In the genomic region with DNA sequence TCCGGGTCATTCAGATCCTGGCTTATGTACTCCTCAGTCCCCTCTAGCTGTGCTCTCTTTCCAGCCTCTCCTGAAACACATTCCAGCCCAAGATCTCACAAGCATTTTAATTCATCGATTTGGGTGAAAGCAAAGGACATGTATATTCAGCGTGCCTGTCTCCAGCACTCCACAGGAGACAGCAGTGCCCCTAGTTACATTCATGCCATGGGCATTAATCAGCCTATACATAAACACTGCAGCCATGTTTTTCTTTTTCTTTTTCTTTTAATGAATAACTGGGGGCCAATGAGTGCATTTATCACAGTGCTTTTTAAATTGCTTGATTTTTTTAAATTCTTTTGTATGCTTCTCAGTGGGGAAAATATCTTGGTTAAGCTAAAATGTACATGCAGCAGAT, we compare ENCODE assay signal across 15 cellular contexts.
DNase-seq lines count a peak whose midpoint lies in the region; ATAC-seq and TF ChIP-seq lines count a peak whose summit lies in the region.
"Had no signal": no experiment of that assay in that cellular context is flagged by ENCODE, and none has a peak within 500 bp of the region (broad histone marks: within the 10 kb centered on the region; RNA-seq: fewer than 3 reads in every experiment).

No MANE protein-coding gene starts in this region.

- peak; percentile 63 for DNase-seq in Caki2 (ENCODE audit: low read depth)
- DNase-seq in IMR-90: peak; percentile 36
- DNase-seq in brain microvascular endothelial cell: peak; percentile 45
- DNase-seq in neural crest cell (ENCODE audit: low read depth, low spot score): no peak
- no peak for DNase-seq in stimulated activated CD8-positive, alpha-beta memory T cell treated with anti-CD3 and anti-CD28 coated beads, Interleukin-4, amount 100 ng/mL, for 48 hours
- DNase-seq in central memory CD4-positive, alpha-beta T cell: no peak
- no peak for DNase-seq in iPS-NIHi7 (ENCODE audit: extremely low spot score)
- DNase-seq: DMS 273 treated with DMSO at 0.1 percent for 48 hours, HFFc6, MV-4-11, NCI-H1417 treated with DMSO at 0.1 percent for 48 hours, NCI-H2029 treated with DMSO at 0.1 percent for 48 hours, NCI-H82 had no signal

- H2AK9ac ChIP-seq in IMR-90 (replicated peaks; ENCODE audit: low read depth, low read length, poor library complexity): no peak overlapping the region

- H2BK5ac ChIP-seq in IMR-90 (ENCODE audit: low read depth, low read length, poor library complexity, severe bottlenecking): no peak overlapping the region

- no peaks in the 10 kb centered on the region for H3K27me3 Mint-ChIP-seq in neural crest cell (ENCODE audit: low read depth)

- no peak overlapping the region for H2BK15ac ChIP-seq in IMR-90 (ENCODE audit: low read depth, low read length)

- TF ChIP-seq POLR2A in IMR-90 (IDR thresholded peaks at IDR 0.05; ENCODE audit: low read depth, low read length) (no peak), GM18505 (IDR thresholded peaks at IDR 0.05; ENCODE audit: borderline replicate concordance, extremely low read depth, insufficient read depth, insufficient read length) (no peak)

- H3K27ac ChIP-seq in IMR-90 (ENCODE audit: insufficient read depth, low read length) (no peak overlapping the region), brain microvascular endothelial cell (no peak overlapping the region)
- H3K27ac ChIP-seq: C4-2B had no signal

- no peak overlapping the region for H2BK120ac ChIP-seq in IMR-90 (ENCODE audit: low read depth, low read length)

- H3K9ac ChIP-seq in IMR-90 (ENCODE audit: low read depth, low read length): no peak overlapping the region

- H3K14ac ChIP-seq in IMR-90 (replicated peaks; ENCODE audit: low read depth, low read length): no peak overlapping the region

- no peak overlapping the region for H3K4me3 Mint-ChIP-seq in neural crest cell
- H3K4me3 Mint-ChIP-seq: HFFc6 had no signal

- H3K27ac Mint-ChIP-seq in neural crest cell (ENCODE audit: unreplicated experiment): peak overlapping the region; percentile 7
- H3K27ac Mint-ChIP-seq: HFFc6 had no signal

- peak; percentile 69 for ATAC-seq in IMR-90 (ENCODE audit: low read depth)
- ATAC-seq in GM18505 (IDR thresholded peaks at IDR 0.05; ENCODE audit: unreplicated experiment): no peak

- no peak overlapping the region for H3K56ac ChIP-seq in IMR-90 (ENCODE audit: extremely low read depth, insufficient read depth, low read length)

- WGBS in IMR-90 (ENCODE audit: extremely low coverage in 2 of 2, insufficient read length in 1 of 2), 2 experiments: 0% methylated on average over 1 of the region's 3 CpGs; no CpG with 5 or more reads in 1 of the 2 experiments

- no peaks in the 10 kb centered on the region for H3K4me1 ChIP-seq in IMR-90 (ENCODE audit: control insufficient read depth, insufficient read depth, low read length)

- H3K9me3 Mint-ChIP-seq in neural crest cell: peaks cover 18% of the 10 kb centered on the region

- no peaks in the 10 kb centered on the region for H3K36me3 ChIP-seq in IMR-90 (ENCODE audit: control insufficient read depth, insufficient read depth, low read length)
- no peaks in the 10 kb centered on the region for H3K36me3 ChIP-seq in brain microvascular endothelial cell (replicated peaks)

- POLR2A ChIA-PET in IMR-90 (lab: Charles Lee; ENCODE audit: unreplicated experiment): no interaction called here

- no peak overlapping the region for H2BK20ac ChIP-seq in IMR-90 (ENCODE audit: low read depth, low read length)

- BruUV-seq in IMR-90 (replicated peaks; lab: Mats Ljungman, UMichigan): no TSS peak

- no peak for TF ChIP-seq RAD21 in IMR-90 (IDR thresholded peaks at IDR 0.05; ENCODE audit: low read length)

- no peaks in the 10 kb centered on the region for H4K20me1 ChIP-seq in IMR-90 (ENCODE audit: insufficient read depth, low read length)

- H3K4me3 ChIP-seq in IMR-90 (ENCODE audit: insufficient read depth, low read depth, low read length) (no peak overlapping the region), brain microvascular endothelial cell (ENCODE audit: low read depth, low read length) (no peak overlapping the region)

- no peak overlapping the region for H3K23ac ChIP-seq in IMR-90 (ENCODE audit: low read depth, low read length)

- no peak overlapping the region for H3K18ac ChIP-seq in IMR-90 (ENCODE audit: low read depth, low read length)

- H3K4me1 Mint-ChIP-seq in neural crest cell: no peaks in the 10 kb centered on the region

- H4K91ac ChIP-seq in IMR-90 (ENCODE audit: insufficient read depth, low read depth, low read length): no peak overlapping the region

- H2AK5ac ChIP-seq in IMR-90 (ENCODE audit: low read depth, low read length): no peak overlapping the region

- H4K5ac ChIP-seq in IMR-90 (ENCODE audit: low read depth, low read length): no peak overlapping the region

- H3K4me2 ChIP-seq in IMR-90 (ENCODE audit: low read depth, low read length): no peak overlapping the region

- CTCF ChIA-PET in IMR-90 (lab: Yijun Ruan, JAX): no interaction called here

- dilution Hi-C loops in IMR-90 (cut with HindIII; ENCODE audit: low sequenced_read_pairs, unreplicated experiment): no loop called here

- in situ Hi-C loops in Caki2 (cut with HindIII; ENCODE audit: low pct_unique_long_range_greater_than_20kb, low sequenced_read_pairs): no loop called here
- in situ Hi-C loops in IMR-90 (cut with MboI; ENCODE audit: low sequenced_read_pairs): no loop called here
- in situ Hi-C loops in brain microvascular endothelial cell (cut with HindIII; ENCODE audit: low pct_ligation_motif_present, low sequenced_read_pairs): no loop called here

- H3K36me3 Mint-ChIP-seq in neural crest cell (ENCODE audit: low read depth): peaks cover 3% of the 10 kb centered on the region

- intact Hi-C loops in IMR-90 (cut with micrococcal nuclease): no loop called here

- H3K4ac ChIP-seq in IMR-90 (ENCODE audit: low read depth, low read length): no peak overlapping the region

- TF ChIP-seq CTCF in IMR-90 (conservative IDR thresholded peaks at IDR 0.05; ENCODE audit: low read depth, low read length) (no peak), brain microvascular endothelial cell (IDR thresholded peaks at IDR 0.05; ENCODE audit: low read depth, low read length, missing control alignments) (peak; percentile 20), neural crest cell (conservative IDR thresholded peaks at IDR 0.05) (no peak)

- no peak overlapping the region for H2AFZ ChIP-seq in IMR-90 (replicated peaks; ENCODE audit: low read length, poor library complexity)

- no peak overlapping the region for H4K8ac ChIP-seq in IMR-90 (ENCODE audit: low read depth in 2 of 2, low read length in 2 of 2)

- no peaks in the 10 kb centered on the region for H3K79me1 ChIP-seq in IMR-90 (ENCODE audit: low read depth in 1 of 2, low read length in 2 of 2)

- no peaks in the 10 kb centered on the region for H3K9me1 ChIP-seq in IMR-90 (ENCODE audit: insufficient read depth, low read length)

- H3K9me3 ChIP-seq in IMR-90 (ENCODE audit: control insufficient read depth, insufficient read depth, low read length): no peaks in the 10 kb centered on the region

- H3K27me3 ChIP-seq in IMR-90 (ENCODE audit: control insufficient read depth, insufficient read depth, low read length): no peaks in the 10 kb centered on the region
- H3K27me3 ChIP-seq in brain microvascular endothelial cell (replicated peaks): no peaks in the 10 kb centered on the region

TF ChIP-seq in IMR-90, 13 proteins besides CTCF, POLR2A, EP300 and RAD21:
- TF ChIP-seq CHD1 (IDR thresholded peaks at IDR 0.05; ENCODE audit: low read depth, low read length) (no peak), RFX5 (IDR thresholded peaks at IDR 0.05; ENCODE audit: low read depth, low read length) (no peak), SMC3 (IDR thresholded peaks at IDR 0.05; ENCODE audit: low read depth, low read length) (no peak), NFE2L2 (IDR thresholded peaks at IDR 0.05; ENCODE audit: low read depth, low read length) (no peak), RCOR1 (IDR thresholded peaks at IDR 0.05; ENCODE audit: insufficient replicate concordance, low read length) (no peak), CEBPB (IDR thresholded peaks at IDR 0.05; ENCODE audit: low read depth, low read length) (no peak), BHLHE40 (IDR thresholded peaks at IDR 0.05; ENCODE audit: low read depth, low read length) (no peak), MAZ (IDR thresholded peaks at IDR 0.05; ENCODE audit: borderline replicate concordance, low read depth, low read length) (no peak), MXI1 (IDR thresholded peaks at IDR 0.05; ENCODE audit: borderline replicate concordance, low read depth, low read length) (no peak), FOS (IDR thresholded peaks at IDR 0.05; ENCODE audit: low read depth, low read length) (no peak)
- TF ChIP-seq, protein P1, sequence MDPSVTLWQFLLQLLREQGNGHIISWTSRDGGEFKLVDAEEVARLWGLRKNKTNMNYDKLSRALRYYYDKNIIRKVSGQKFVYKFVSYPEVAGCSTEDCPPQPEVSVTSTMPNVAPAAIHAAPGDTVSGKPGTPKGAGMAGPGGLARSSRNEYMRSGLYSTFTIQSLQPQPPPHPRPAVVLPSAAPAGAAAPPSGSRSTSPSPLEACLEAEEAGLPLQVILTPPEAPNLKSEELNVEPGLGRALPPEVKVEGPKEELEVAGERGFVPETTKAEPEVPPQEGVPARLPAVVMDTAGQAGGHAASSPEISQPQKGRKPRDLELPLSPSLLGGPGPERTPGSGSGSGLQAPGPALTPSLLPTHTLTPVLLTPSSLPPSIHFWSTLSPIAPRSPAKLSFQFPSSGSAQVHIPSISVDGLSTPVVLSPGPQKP (IDR thresholded peaks at IDR 0.05; ENCODE audit: borderline replicate concordance, low read depth, low read length): no peak

Comparison
In these comparisons a context has a peak if more than half of its experiments do, and no peak if none do; other contexts are left out.
1. DNase-seq: peak in Caki2 (single experiment), IMR-90 (single experiment) and brain microvascular endothelial cell (single experiment); none in neural crest cell (single experiment), stimulated activated CD8-positive, alpha-beta memory T cell treated with anti-CD3 and anti-CD28 coated beads, Interleukin-4, amount 100 ng/mL, for 48 hours (single experiment), central memory CD4-positive, alpha-beta T cell (single experiment) and iPS-NIHi7 (single experiment).